19 cellular contexts compared by ENCODE assay signal in the genomic region with DNA sequence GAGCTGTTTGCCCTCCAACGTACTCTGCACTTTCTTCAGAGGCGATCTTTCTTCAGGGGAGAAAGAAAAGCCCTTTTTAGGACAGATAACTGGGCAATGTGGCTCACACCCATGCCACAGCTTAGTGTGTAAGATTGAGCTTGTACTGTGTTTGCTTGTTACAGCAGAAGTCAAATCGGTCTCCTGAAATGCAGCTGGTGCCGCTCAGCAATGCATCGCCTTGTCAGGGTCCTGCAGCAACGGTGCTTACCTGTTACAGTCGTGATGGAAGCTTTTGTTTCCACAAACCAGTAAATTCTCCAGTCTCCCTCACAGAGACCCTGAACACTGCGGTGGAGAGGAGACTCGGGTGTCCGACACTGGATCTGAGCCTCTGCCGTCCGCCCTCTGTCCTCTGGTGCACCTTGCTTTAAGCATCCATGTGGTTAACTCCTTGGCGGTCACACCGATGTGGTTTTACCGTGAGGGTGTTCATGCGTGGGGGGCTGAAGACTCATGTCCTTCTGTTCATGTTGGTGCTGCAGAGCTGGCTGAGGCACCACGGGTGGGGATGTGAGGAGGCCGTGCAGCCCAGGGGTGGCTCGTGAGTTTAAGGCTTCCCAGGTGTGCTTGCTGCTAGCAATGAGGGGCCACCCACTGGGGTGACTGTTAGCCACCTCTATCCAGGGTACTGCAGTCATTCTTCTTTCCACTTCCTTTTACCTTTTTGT.
"Had no signal": no experiment of that assay in that cellular context is flagged by ENCODE, and none has a peak within 500 bp of the region (broad histone marks: within the 10 kb centered on the region; RNA-seq: fewer than 3 reads in every experiment).

No MANE protein-coding gene starts in this region.

- H3K4me3 ChIP-seq: colonic mucosa, tibial artery, upper lobe of left lung, vagina had no signal

- ATAC-seq: foreskin keratinocyte; left colon; stimulated activated effector memory CD8-positive, alpha-beta T cell treated with anti-CD3 and anti-CD28 coated beads, Interleukin-12 subunit alpha, Interleukin-12 subunit beta, amount 100 ng/mL, for 72 hours; stimulated activated naive CD8-positive, alpha-beta T cell treated with anti-CD3 and anti-CD28 coated beads, Interleukin-15, Interleukin-2, amounts not matched to agents 100 U/mL and 50 U/mL, for 24 hours had no signal

- H3K36me3 ChIP-seq: colonic mucosa, neutrophil, tibial artery, upper lobe of left lung, vagina had no signal

- H3K4me1 ChIP-seq: colonic mucosa, foreskin keratinocyte, tibial artery, upper lobe of left lung, vagina had no signal

- H3K27ac ChIP-seq: colonic mucosa, foreskin keratinocyte, neutrophil, tibial artery, upper lobe of left lung, vagina had no signal

- H3K9me3 ChIP-seq: colonic mucosa, neutrophil, upper lobe of left lung, vagina had no signal

- H3K27me3 ChIP-seq: colonic mucosa, foreskin keratinocyte, tibial artery, upper lobe of left lung, vagina had no signal

- DNase-seq: colonic mucosa; dermis blood vessel endothelial cell; erythroblast; foreskin keratinocyte; immature natural killer cell; kidney; left colon; mesendoderm; naive B cell; small intestine; stimulated activated CD4-positive, alpha-beta T cell treated with anti-CD3 and anti-CD28 coated beads, Interleukin-4, amount 100 ng/mL, for 1 hour; stimulated activated CD8-positive, alpha-beta memory T cell treated with anti-CD3 and anti-CD28 coated beads, Interleukin-4, amount 100 ng/mL, for 48 hours; stimulated activated naive CD8-positive, alpha-beta T cell treated with anti-CD3 and anti-CD28 coated beads, Interleukin-15, Interleukin-2, amounts not matched to agents 100 U/mL and 50 U/mL, for 24 hours; tibial artery; upper lobe of left lung had no signal

- FAIRE-seq: endothelial cell of umbilical vein, kidney, small intestine had no signal
